In genomic region chr6:66508433-66508832, GRCh38 we compare ENCODE assay signal across 23 cellular contexts.
DNase-seq lines count a peak whose midpoint lies in the region; ATAC-seq and TF ChIP-seq lines count a peak whose summit lies in the region.
"Had no signal": no experiment of that assay in that cellular context is flagged by ENCODE, and none has a peak within 500 bp of the region (broad histone marks: within the 10 kb centered on the region; RNA-seq: fewer than 3 reads in every experiment).

No MANE protein-coding gene starts in this region.

- no peak for ATAC-seq in HG03095 (IDR thresholded peaks at IDR 0.05; ENCODE audit: unreplicated experiment)
- ATAC-seq in T-helper 17 cell = no peak
- ATAC-seq in HG03175 (IDR thresholded peaks at IDR 0.05; ENCODE audit: unreplicated experiment) = no peak
- ATAC-seq: activated CD8-positive, alpha-beta memory T cell treated with anti-CD3 and anti-CD28 coated beads, Interleukin-2, amount 10 ng/mL, durations not matched to agents 7 days and 5 days; activated naive CD8-positive, alpha-beta T cell treated with anti-CD3 and anti-CD28 coated beads, Interleukin-2, amount 50 U/mL, for 24 hours had no signal

- H3K9me3 ChIP-seq in T-helper 17 cell (ENCODE audit: control insufficient read depth, low read length, poor library complexity, severe bottlenecking) = no peaks in the 10 kb centered on the region
- H3K9me3 ChIP-seq: HAP-1, neutrophil, thoracic aorta had no signal

- H3K4me1 Mint-ChIP-seq in T-helper 17 cell = no peaks in the 10 kb centered on the region
- H3K4me1 Mint-ChIP-seq: activated CD8-positive, alpha-beta memory T cell treated with anti-CD3 and anti-CD28 coated beads, Interleukin-2, amount 10 ng/mL, durations not matched to agents 7 days and 5 days; activated naive CD8-positive, alpha-beta T cell treated with anti-CD3 and anti-CD28 coated beads, Interleukin-2, amount 50 U/mL, for 24 hours; CD4-positive, alpha-beta memory T cell had no signal

- in situ Hi-C loops in astrocyte of the cerebellum (cut with HindIII; ENCODE audit: low sequenced_read_pairs) = no loop called here

- no peak overlapping the region for H3K4me3 ChIP-seq in astrocyte of the cerebellum (ENCODE audit: low read depth, low read length)
- H3K4me3 ChIP-seq: HAP-1, thoracic aorta had no signal

- no peaks in the 10 kb centered on the region for H3K27me3 Mint-ChIP-seq in T-helper 17 cell
- H3K27me3 Mint-ChIP-seq: activated CD8-positive, alpha-beta memory T cell treated with anti-CD3 and anti-CD28 coated beads, Interleukin-2, amount 10 ng/mL, durations not matched to agents 7 days and 5 days; activated naive CD8-positive, alpha-beta T cell treated with anti-CD3 and anti-CD28 coated beads, Interleukin-2, amount 50 U/mL, for 24 hours; CD4-positive, alpha-beta memory T cell had no signal

- no peak for TF ChIP-seq CTCF in astrocyte of the cerebellum (IDR thresholded peaks at IDR 0.05; ENCODE audit: low read depth, low read length, missing control alignments)

- H3K4me3 Mint-ChIP-seq in T-helper 17 cell = no peak overlapping the region
- H3K4me3 Mint-ChIP-seq: activated CD8-positive, alpha-beta memory T cell treated with anti-CD3 and anti-CD28 coated beads, Interleukin-2, amount 10 ng/mL, durations not matched to agents 7 days and 5 days; activated naive CD8-positive, alpha-beta T cell treated with anti-CD3 and anti-CD28 coated beads, Interleukin-2, amount 50 U/mL, for 24 hours; CD4-positive, alpha-beta memory T cell had no signal

- peak; percentile 27 for DNase-seq in AG08396 (ENCODE audit: low spot score)
- DNase-seq in HT1080 (ENCODE audit: low read depth) = peak; percentile 67
- peak; percentile 57 for DNase-seq in astrocyte of the cerebellum (ENCODE audit: low read depth)
- DNase-seq in foreskin melanocyte = peak; percentile 15
- DNase-seq in T-helper 17 cell = no peak
- no peak for DNase-seq in activated naive CD4-positive, alpha-beta T cell treated with Interleukin-2 at 50 U/mL for 16 hours
- DNase-seq: activated CD4-positive, alpha-beta T cell treated with anti-CD3 and anti-CD28 coated beads for 4 hours; activated CD8-positive, alpha-beta memory T cell treated with anti-CD3 and anti-CD28 coated beads, Interleukin-2, amount 10 ng/mL, durations not matched to agents 7 days and 5 days; activated naive CD8-positive, alpha-beta T cell treated with anti-CD3 and anti-CD28 coated beads, Interleukin-2, amount 50 U/mL, for 24 hours; caudate nucleus; CD4-positive, alpha-beta memory T cell; DMS79; head of caudate nucleus; KBM-7; NCI-H1092; NCI-H526 treated with DMSO at 0.1 percent for 48 hours; stimulated activated CD4-positive, alpha-beta T cell treated with anti-CD3 and anti-CD28 coated beads, Interleukin-15, amount 100 ng/mL, for 24 hours had no signal

- H3K27ac Mint-ChIP-seq in T-helper 17 cell = no peak overlapping the region
- H3K27ac Mint-ChIP-seq: activated CD8-positive, alpha-beta memory T cell treated with anti-CD3 and anti-CD28 coated beads, Interleukin-2, amount 10 ng/mL, durations not matched to agents 7 days and 5 days; activated naive CD8-positive, alpha-beta T cell treated with anti-CD3 and anti-CD28 coated beads, Interleukin-2, amount 50 U/mL, for 24 hours; activated T-helper 2 cell treated with anti-CD3 and anti-CD28 coated beads, Interferon-gamma antibody, Interleukin-2, Interleukin-4, amounts not matched to agents 10 μg/mL and 5 μg/mL and 100 μg/mL, durations not matched to agents 14 hours and 24 hours and 36 hours; CD4-positive, alpha-beta memory T cell had no signal

- H3K36me3 Mint-ChIP-seq in T-helper 17 cell (ENCODE audit: low read depth) = no peaks in the 10 kb centered on the region
- H3K36me3 Mint-ChIP-seq: activated CD8-positive, alpha-beta memory T cell treated with anti-CD3 and anti-CD28 coated beads, Interleukin-2, amount 10 ng/mL, durations not matched to agents 7 days and 5 days; CD4-positive, alpha-beta memory T cell had no signal

Comparison
In these comparisons a context has a peak if more than half of its experiments do, and no peak if none do; other contexts are left out.
1. DNase-seq: peak in AG08396 (single experiment), HT1080 (single experiment), astrocyte of the cerebellum (single experiment) and foreskin melanocyte (single experiment); none in T-helper 17 cell (0 of 3) and activated naive CD4-positive, alpha-beta T cell treated with Interleukin-2 at 50 U/mL for 16 hours (single experiment).